In the genomic region with DNA sequence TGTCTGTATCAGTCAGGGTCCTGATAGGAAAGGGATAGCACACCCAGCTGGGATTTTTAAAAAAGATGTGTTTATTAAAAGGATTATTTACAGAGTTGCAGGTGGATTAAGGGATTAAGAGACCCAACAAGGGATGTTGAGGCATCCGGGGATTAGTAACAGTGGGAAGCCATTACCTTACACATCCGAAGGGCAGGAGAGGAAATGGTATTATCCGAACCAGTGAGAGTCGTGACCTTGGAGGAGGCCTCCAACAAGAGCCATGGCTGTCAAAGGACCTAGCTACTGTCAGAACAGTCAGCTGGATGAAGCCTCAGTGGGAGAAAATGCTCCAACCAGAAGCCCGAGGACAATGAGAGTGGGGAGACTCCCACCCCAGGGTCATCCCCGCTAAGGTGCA, we compare ENCODE assay signal across 24 cellular contexts.
"Had no signal": no experiment of that assay in that cellular context is flagged by ENCODE, and none has a peak within 500 bp of the region (broad histone marks: within the 10 kb centered on the region; RNA-seq: fewer than 3 reads in every experiment).

No MANE protein-coding gene starts in this region.

- H3K27ac Mint-ChIP-seq: naive thymus-derived CD8-positive, alpha-beta T cell; nephron; stimulated activated naive B cell treated with anti-CD40 and anti-IgM and Interleukin-4, amounts not matched to agents 10 μg/mL and 1 μg/mL and 100 μg/mL, for 72 hours had no signal

- H2AFZ ChIP-seq: parathyroid adenoma had no signal

- ATAC-seq: naive thymus-derived CD8-positive, alpha-beta T cell; right lobe of liver; stimulated activated naive B cell treated with anti-CD40 and anti-IgM and Interleukin-4, amounts not matched to agents 10 μg/mL and 1 μg/mL and 100 μg/mL, for 72 hours; stimulated activated naive CD8-positive, alpha-beta T cell treated with anti-CD3 and anti-CD28 coated beads, Interleukin-15, Interleukin-2, amounts not matched to agents 100 U/mL and 50 U/mL, for 24 hours had no signal

- H3K27me3 ChIP-seq: neutrophil, right atrium auricular region, right lobe of liver, stomach, testis, thyroid gland, transverse colon, upper lobe of left lung, vagina had no signal

- H3K4me1 ChIP-seq: left ventricle myocardium inferior, parathyroid adenoma, right atrium auricular region, right lobe of liver, stomach, testis, thyroid gland, transverse colon, upper lobe of left lung, vagina had no signal

- H3K27ac ChIP-seq: left ventricle myocardium inferior, neutrophil, parathyroid adenoma, right atrium auricular region, right lobe of liver, stomach, testis, thyroid gland, transverse colon, upper lobe of left lung, vagina had no signal

- H3K79me2 ChIP-seq: parathyroid adenoma had no signal

- H3K9me3 ChIP-seq: left ventricle myocardium inferior, neutrophil, right atrium auricular region, right lobe of liver, stomach, testis, thyroid gland, transverse colon, upper lobe of left lung, vagina had no signal

- H3K4me1 Mint-ChIP-seq: naive thymus-derived CD8-positive, alpha-beta T cell; nephron; neural crest cell had no signal

- H3K4me3 ChIP-seq: left ventricle myocardium inferior, lung, right atrium auricular region, right lobe of liver, smooth muscle cell, stomach, testis, thyroid gland, transverse colon, upper lobe of left lung, vagina had no signal

- H3K4me2 ChIP-seq: smooth muscle cell had no signal

- DNase-seq: islet precursor cell; left ventricle myocardium inferior; naive thymus-derived CD8-positive, alpha-beta T cell; occipital lobe; right lobe of liver; stimulated activated CD4-positive, alpha-beta T cell treated with anti-CD3 and anti-CD28 coated beads, Interleukin-12 subunit alpha, Interleukin-12 subunit beta, amount 100 ng/mL, for 4 hours; stimulated activated CD4-positive, alpha-beta T cell treated with anti-CD3 and anti-CD28 coated beads, Interleukin-15, amount 100 ng/mL, for 24 hours; stimulated activated CD4-positive, alpha-beta T cell treated with anti-CD3 and anti-CD28 coated beads, Interleukin-2, amount 100 ng/mL, for 24 hours; stimulated activated CD4-positive, alpha-beta T cell treated with anti-CD3 and anti-CD28 coated beads, Interleukin-4, amount 100 ng/mL, for 1 hour; stimulated activated naive B cell treated with anti-CD40 and anti-IgM and Interleukin-4, amounts not matched to agents 10 μg/mL and 1 μg/mL and 100 μg/mL, for 72 hours; stimulated activated naive CD8-positive, alpha-beta T cell treated with anti-CD3 and anti-CD28 coated beads, Interleukin-15, Interleukin-2, amounts not matched to agents 100 U/mL and 50 U/mL, for 24 hours; stomach; testis; thyroid gland; transverse colon; upper lobe of left lung had no signal

- H3K36me3 ChIP-seq: left ventricle myocardium inferior, neutrophil, right atrium auricular region, right lobe of liver, stomach, thyroid gland, transverse colon, upper lobe of left lung, vagina had no signal

- H3K9ac ChIP-seq: parathyroid adenoma had no signal

- H3K4me3 Mint-ChIP-seq: naive thymus-derived CD8-positive, alpha-beta T cell; nephron; neural crest cell; stimulated activated naive B cell treated with anti-CD40 and anti-IgM and Interleukin-4, amounts not matched to agents 10 μg/mL and 1 μg/mL and 100 μg/mL, for 72 hours had no signal
